1 cellular context compared by ENCODE assay signal in the genomic region with DNA sequence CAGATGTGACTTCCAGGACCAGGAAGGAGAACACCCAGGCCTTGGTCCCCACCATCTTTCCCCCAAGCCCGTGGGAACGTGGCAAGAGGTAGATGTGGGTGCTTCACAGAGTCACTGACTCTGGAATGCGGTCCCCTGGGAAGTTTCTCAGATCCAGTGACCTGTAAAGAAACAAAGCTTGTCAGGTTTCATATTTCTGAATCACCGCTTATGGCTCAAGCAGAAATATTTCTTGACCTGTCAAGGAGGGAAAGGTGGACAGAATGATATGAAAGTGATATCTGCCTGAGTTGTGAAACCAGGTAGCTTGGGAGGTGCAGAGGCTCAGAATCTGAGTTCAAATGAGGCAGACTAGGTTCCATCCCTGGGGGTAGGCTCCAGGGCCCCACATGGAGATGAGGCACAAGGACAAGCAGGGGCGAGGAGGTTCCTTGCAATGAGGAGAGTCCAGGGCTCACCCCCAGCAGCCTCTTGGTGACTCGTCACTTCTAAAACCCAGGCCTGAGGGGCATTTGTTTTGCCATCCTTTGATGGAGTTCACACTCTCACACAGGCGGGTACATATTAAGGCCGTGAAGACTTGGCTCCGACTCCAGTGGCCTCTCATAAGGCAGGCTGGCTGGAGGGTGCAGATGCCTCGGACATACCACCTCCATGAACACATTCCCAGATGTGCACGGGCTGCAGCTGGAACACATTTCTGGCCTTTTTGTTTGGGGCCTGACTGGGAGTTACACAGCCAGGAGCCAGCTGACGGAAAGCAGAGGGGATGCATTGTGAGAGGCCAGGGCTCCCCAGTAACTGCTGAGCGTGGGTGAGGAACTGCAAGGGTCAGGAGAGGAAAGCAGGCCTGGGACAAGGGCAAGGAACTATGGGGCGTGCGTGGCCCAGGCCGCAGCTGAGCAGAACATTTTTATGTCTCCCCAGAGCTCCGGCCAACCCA.
TF ChIP-seq lines count a peak whose summit lies in the region.

No MANE protein-coding gene starts in this region.

TF ChIP-seq in HCT116, 20 proteins besides CTCF, POLR2A, EP300 and RAD21:
- TF ChIP-seq, protein P1, sequence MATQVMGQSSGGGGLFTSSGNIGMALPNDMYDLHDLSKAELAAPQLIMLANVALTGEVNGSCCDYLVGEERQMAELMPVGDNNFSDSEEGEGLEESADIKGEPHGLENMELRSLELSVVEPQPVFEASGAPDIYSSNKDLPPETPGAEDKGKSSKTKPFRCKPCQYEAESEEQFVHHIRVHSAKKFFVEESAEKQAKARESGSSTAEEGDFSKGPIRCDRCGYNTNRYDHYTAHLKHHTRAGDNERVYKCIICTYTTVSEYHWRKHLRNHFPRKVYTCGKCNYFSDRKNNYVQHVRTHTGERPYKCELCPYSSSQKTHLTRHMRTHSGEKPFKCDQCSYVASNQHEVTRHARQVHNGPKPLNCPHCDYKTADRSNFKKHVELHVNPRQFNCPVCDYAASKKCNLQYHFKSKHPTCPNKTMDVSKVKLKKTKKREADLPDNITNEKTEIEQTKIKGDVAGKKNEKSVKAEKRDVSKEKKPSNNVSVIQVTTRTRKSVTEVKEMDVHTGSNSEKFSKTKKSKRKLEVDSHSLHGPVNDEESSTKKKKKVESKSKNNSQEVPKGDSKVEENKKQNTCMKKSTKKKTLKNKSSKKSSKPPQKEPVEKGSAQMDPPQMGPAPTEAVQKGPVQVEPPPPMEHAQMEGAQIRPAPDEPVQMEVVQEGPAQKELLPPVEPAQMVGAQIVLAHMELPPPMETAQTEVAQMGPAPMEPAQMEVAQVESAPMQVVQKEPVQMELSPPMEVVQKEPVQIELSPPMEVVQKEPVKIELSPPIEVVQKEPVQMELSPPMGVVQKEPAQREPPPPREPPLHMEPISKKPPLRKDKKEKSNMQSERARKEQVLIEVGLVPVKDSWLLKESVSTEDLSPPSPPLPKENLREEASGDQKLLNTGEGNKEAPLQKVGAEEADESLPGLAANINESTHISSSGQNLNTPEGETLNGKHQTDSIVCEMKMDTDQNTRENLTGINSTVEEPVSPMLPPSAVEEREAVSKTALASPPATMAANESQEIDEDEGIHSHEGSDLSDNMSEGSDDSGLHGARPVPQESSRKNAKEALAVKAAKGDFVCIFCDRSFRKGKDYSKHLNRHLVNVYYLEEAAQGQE (IDR thresholded peaks at IDR 0.05; ENCODE audit: low read depth): no peak
- TF ChIP-seq ZFX (IDR thresholded peaks at IDR 0.05): no peak
- no peak for TF ChIP-seq EZH2phosphoT487 (IDR thresholded peaks at IDR 0.05; ENCODE audit: borderline replicate concordance)
- TF ChIP-seq, protein P2, sequence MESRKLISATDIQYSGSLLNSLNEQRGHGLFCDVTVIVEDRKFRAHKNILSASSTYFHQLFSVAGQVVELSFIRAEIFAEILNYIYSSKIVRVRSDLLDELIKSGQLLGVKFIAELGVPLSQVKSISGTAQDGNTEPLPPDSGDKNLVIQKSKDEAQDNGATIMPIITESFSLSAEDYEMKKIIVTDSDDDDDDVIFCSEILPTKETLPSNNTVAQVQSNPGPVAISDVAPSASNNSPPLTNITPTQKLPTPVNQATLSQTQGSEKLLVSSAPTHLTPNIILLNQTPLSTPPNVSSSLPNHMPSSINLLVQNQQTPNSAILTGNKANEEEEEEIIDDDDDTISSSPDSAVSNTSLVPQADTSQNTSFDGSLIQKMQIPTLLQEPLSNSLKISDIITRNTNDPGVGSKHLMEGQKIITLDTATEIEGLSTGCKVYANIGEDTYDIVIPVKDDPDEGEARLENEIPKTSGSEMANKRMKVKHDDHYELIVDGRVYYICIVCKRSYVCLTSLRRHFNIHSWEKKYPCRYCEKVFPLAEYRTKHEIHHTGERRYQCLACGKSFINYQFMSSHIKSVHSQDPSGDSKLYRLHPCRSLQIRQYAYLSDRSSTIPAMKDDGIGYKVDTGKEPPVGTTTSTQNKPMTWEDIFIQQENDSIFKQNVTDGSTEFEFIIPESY (IDR thresholded peaks at IDR 0.05; ENCODE audit: extremely low read depth, insufficient replicate concordance, low read length): no peak
- no peak for TF ChIP-seq TCF7L2 (IDR thresholded peaks at IDR 0.05; ENCODE audit: borderline replicate concordance, extremely low read depth, insufficient read depth, insufficient read length)
- TF ChIP-seq CBX3 (IDR thresholded peaks at IDR 0.05; ENCODE audit: low read depth): no peak
- TF ChIP-seq SIN3A (IDR thresholded peaks at IDR 0.05; ENCODE audit: low read depth): no peak
- no peak for TF ChIP-seq EGR1 (IDR thresholded peaks at IDR 0.05; ENCODE audit: low read depth)
